ENCODE assay signal across 24 cellular contexts in the genomic region with DNA sequence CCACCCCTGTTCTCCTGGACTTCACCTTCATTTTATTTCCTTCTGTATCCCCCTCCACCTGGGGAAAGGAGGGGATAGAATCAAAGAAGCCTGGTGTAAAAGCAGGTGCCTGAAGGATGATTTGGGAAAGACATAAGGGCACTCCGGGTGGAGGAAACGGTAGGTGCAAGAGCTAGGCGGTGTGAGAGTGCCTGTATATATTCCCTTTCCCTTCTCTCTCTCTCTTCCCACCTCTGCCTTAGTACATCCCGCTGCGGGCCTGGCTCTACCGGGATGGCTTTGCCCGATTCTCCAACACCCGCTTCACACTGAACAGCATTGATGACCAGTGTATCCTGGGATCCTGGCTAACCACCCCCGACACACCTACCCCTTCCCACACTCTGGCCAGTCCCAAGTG. TPM values are rescaled to one million over a fixed set of nuclear protein-coding genes. Genes with fewer than 3 reads are reported as not detected.
DNase-seq lines count a peak whose midpoint lies in the region; ATAC-seq and TF ChIP-seq lines count a peak whose summit lies in the region.
"Had no signal": no experiment of that assay in that cellular context is flagged by ENCODE, and none has a peak within 500 bp of the region (broad histone marks: within the 10 kb centered on the region; RNA-seq: fewer than 3 reads in every experiment).

No MANE protein-coding gene starts in this region.

- H3K27me3 Mint-ChIP-seq in GM23338 (ENCODE audit: insufficient read depth, low read depth, poor library complexity): peaks cover 17% of the 10 kb centered on the region

- no peaks in the 10 kb centered on the region for H3K9me2 ChIP-seq in GM23338 (ENCODE audit: insufficient read depth)
- H3K9me2 ChIP-seq: SK-N-SH had no signal

- no peaks in the 10 kb centered on the region for H4K20me1 ChIP-seq in GM23338 (replicated peaks; ENCODE audit: insufficient read depth)

- H3K4me3 Mint-ChIP-seq in GM23338: no peak overlapping the region
- H3K4me3 Mint-ChIP-seq: CD8-positive, alpha-beta T cell had no signal

- TF ChIP-seq CTCF in GM23338 (conservative IDR thresholded peaks at IDR 0.05; ENCODE audit: low read depth in 2 of 2): no peak
- no peak for TF ChIP-seq CTCF in RWPE2 (IDR thresholded peaks at IDR 0.05; ENCODE audit: poor library complexity, severe bottlenecking)
- TF ChIP-seq CTCF in parathyroid adenoma (IDR thresholded peaks at IDR 0.05): no peak

- no peaks in the 10 kb centered on the region for H3K79me2 ChIP-seq in GM23338 (replicated peaks; ENCODE audit: insufficient read depth)
- H3K79me2 ChIP-seq in parathyroid adenoma: no peaks in the 10 kb centered on the region

- H3F3A ChIP-seq in GM23338 (replicated peaks; ENCODE audit: low read depth): no peaks in the 10 kb centered on the region

- H3K27ac ChIP-seq in GM23338 (ENCODE audit: low read depth) (no peak overlapping the region), RWPE2 (ENCODE audit: poor library complexity, severe bottlenecking) (no peak overlapping the region), parathyroid adenoma (peak overlapping the region; percentile 60)
- H3K27ac ChIP-seq: GM23248, RWPE1 had no signal

- H3K4me3 ChIP-seq in GM23338 (no peak overlapping the region), RWPE2 (ENCODE audit: severe bottlenecking) (no peak overlapping the region), parathyroid adenoma (ENCODE audit: low read depth, low read length) (no peak overlapping the region)
- H3K4me3 ChIP-seq: GM23248, MG63 had no signal

- peaks cover 7% of the 10 kb centered on the region; the same call in 2 of the 3 replicates for H3K4me1 Mint-ChIP-seq in GM23338

- H3K9me3 Mint-ChIP-seq in GM23338: peaks cover 56% of the 10 kb centered on the region
- H3K9me3 Mint-ChIP-seq: CD8-positive, alpha-beta T cell had no signal

- H3K27ac Mint-ChIP-seq in GM23338: no peak overlapping the region
- H3K27ac Mint-ChIP-seq: CD8-positive, alpha-beta T cell had no signal

- no peak overlapping the region for H3K4me2 ChIP-seq in GM23338
- H3K4me2 ChIP-seq in parathyroid adenoma (ENCODE audit: low read length): no peak overlapping the region
- H3K4me2 ChIP-seq: SK-N-SH had no signal

- H3K9me3 ChIP-seq in RWPE2 (ENCODE audit: severe bottlenecking): no peaks in the 10 kb centered on the region
- no peaks in the 10 kb centered on the region for H3K9me3 ChIP-seq in parathyroid adenoma (ENCODE audit: control insufficient read depth, low read length)
- H3K9me3 ChIP-seq: Caco-2, MG63, SK-N-SH had no signal

- H3K36me3 ChIP-seq in GM23338 (ENCODE audit: insufficient read depth) (no peaks in the 10 kb centered on the region), RWPE2 (ENCODE audit: low read depth) (no peaks in the 10 kb centered on the region), parathyroid adenoma (ENCODE audit: control insufficient read depth, insufficient read depth, low read length) (no peaks in the 10 kb centered on the region)
- H3K36me3 ChIP-seq: MG63 had no signal

- H2AFZ ChIP-seq in GM23338: peak overlapping the region; percentile 83; the same call in 1 of the 2 replicates
- H2AFZ ChIP-seq in parathyroid adenoma: peak overlapping the region; percentile 51
- H2AFZ ChIP-seq: GM23248 had no signal

- ATAC-seq in GM23338 (peak; percentile 77), RWPE2 (ENCODE audit: low read depth) (peak; percentile 38)
- ATAC-seq: CD8-positive, alpha-beta T cell had no signal

- peak; percentile 40 for DNase-seq in GM23338 (ENCODE audit: low spot score)
- peak; percentile 66 for DNase-seq in RWPE2 (ENCODE audit: low spot score)
- DNase-seq in occipital lobe (lab: John Stamatoyannopoulos, UW): no peak
- DNase-seq in NCI-H748 treated with DMSO at 0.1 percent for 48 hours (lab: John Stamatoyannopoulos, UW): no peak
- DNase-seq: C1 segment of cervical spinal cord; Caco-2; CD8-positive, alpha-beta T cell; GM23248; HCEC 1CT; IMR-90; KG1; MG63; NCI-H1048; NCI-H1417; NCI-H1694; NCI-H2029 treated with DMSO at 0.1 percent for 48 hours; NCI-H2227 treated with DMSO at 0.1 percent for 48 hours; NCI-H526 treated with DMSO at 0.1 percent for 48 hours; SK-N-SH; SW 1271 had no signal

- no peaks in the 10 kb centered on the region for H3K4me1 ChIP-seq in GM23338 (ENCODE audit: insufficient read depth)
- no peaks in the 10 kb centered on the region for H3K4me1 ChIP-seq in RWPE2 (ENCODE audit: insufficient read depth, poor library complexity, severe bottlenecking)
- peaks cover 15% of the 10 kb centered on the region for H3K4me1 ChIP-seq in parathyroid adenoma
- H3K4me1 ChIP-seq: Caco-2 had no signal

- no peak overlapping the region for H3K9ac ChIP-seq in parathyroid adenoma
- H3K9ac ChIP-seq: GM23248, SK-N-SH had no signal

- H3K36me3 Mint-ChIP-seq in GM23338 (ENCODE audit: low read depth): no peaks in the 10 kb centered on the region
- H3K36me3 Mint-ChIP-seq: CD8-positive, alpha-beta T cell had no signal

- H3K27me3 ChIP-seq in GM23338 (ENCODE audit: insufficient read depth) (no peaks in the 10 kb centered on the region), RWPE2 (ENCODE audit: insufficient read depth, poor library complexity, severe bottlenecking) (peaks cover 5% of the 10 kb centered on the region), parathyroid adenoma (ENCODE audit: control insufficient read depth, insufficient read depth, low read length) (no peaks in the 10 kb centered on the region)
- H3K27me3 ChIP-seq: MG63 had no signal

TF ChIP-seq in GM23338, 12 proteins besides CTCF, POLR2A, EP300 and RAD21 (continues in another document):
- TF ChIP-seq, protein P1, sequence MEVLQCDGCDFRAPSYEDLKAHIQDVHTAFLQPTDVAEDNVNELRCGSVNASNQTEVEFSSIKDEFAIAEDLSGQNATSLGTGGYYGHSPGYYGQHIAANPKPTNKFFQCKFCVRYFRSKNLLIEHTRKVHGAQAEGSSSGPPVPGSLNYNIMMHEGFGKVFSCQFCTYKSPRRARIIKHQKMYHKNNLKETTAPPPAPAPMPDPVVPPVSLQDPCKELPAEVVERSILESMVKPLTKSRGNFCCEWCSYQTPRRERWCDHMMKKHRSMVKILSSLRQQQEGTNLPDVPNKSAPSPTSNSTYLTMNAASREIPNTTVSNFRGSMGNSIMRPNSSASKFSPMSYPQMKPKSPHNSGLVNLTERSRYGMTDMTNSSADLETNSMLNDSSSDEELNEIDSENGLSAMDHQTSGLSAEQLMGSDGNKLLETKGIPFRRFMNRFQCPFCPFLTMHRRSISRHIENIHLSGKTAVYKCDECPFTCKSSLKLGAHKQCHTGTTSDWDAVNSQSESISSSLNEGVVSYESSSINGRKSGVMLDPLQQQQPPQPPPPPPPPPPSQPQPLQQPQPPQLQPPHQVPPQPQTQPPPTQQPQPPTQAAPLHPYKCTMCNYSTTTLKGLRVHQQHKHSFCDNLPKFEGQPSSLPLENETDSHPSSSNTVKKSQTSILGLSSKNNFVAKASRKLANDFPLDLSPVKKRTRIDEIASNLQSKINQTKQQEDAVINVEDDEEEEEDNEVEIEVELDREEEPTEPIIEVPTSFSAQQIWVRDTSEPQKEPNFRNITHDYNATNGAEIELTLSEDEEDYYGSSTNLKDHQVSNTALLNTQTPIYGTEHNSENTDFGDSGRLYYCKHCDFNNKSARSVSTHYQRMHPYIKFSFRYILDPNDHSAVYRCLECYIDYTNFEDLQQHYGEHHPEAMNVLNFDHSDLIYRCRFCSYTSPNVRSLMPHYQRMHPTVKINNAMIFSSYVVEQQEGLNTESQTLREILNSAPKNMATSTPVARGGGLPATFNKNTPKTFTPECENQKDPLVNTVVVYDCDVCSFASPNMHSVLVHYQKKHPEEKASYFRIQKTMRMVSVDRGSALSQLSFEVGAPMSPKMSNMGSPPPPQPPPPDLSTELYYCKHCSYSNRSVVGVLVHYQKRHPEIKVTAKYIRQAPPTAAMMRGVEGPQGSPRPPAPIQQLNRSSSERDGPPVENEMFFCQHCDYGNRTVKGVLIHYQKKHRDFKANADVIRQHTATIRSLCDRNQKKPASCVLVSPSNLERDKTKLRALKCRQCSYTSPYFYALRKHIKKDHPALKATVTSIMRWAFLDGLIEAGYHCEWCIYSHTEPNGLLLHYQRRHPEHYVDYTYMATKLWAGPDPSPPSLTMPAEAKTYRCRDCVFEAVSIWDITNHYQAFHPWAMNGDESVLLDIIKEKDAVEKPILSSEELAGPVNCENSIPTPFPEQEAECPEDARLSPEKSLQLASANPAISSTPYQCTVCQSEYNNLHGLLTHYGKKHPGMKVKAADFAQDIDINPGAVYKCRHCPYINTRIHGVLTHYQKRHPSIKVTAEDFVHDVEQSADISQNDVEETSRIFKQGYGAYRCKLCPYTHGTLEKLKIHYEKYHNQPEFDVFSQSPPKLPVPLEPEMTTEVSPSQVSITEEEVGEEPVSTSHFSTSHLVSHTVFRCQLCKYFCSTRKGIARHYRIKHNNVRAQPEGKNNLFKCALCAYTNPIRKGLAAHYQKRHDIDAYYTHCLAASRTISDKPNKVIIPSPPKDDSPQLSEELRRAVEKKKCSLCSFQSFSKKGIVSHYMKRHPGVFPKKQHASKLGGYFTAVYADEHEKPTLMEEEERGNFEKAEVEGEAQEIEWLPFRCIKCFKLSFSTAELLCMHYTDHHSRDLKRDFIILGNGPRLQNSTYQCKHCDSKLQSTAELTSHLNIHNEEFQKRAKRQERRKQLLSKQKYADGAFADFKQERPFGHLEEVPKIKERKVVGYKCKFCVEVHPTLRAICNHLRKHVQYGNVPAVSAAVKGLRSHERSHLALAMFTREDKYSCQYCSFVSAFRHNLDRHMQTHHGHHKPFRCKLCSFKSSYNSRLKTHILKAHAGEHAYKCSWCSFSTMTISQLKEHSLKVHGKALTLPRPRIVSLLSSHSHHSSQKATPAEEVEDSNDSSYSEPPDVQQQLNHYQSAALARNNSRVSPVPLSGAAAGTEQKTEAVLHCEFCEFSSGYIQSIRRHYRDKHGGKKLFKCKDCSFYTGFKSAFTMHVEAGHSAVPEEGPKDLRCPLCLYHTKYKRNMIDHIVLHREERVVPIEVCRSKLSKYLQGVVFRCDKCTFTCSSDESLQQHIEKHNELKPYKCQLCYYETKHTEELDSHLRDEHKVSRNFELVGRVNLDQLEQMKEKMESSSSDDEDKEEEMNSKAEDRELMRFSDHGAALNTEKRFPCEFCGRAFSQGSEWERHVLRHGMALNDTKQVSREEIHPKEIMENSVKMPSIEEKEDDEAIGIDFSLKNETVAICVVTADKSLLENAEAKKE (CRISPR knock-in tag; IDR thresholded peaks at IDR 0.05): no peak

RNA-seq across cellular contexts. Expression of a gene that starts 26.2 kb away (rescaled TPM):
- total RNA-seq in GM23338 (2014; rRNA removed; shearing (Covaris generic)): 10.5 and 14.8 TPM in 2 replicates
- 27.8 and 28.4 TPM in 2 replicates for polyA plus RNA-seq in GM23338 (2016; fragmentation: Nextera tagmentation; extraction: Ambion mirVana)
- total RNA-seq in occipital lobe: 4.1 TPM

RNA-seq across cellular contexts. Expression of a gene that starts 42.3 kb away (rescaled TPM):
- total RNA-seq in GM23338 (2014; rRNA removed; shearing (Covaris generic)): 3.0 and 3.9 TPM in 2 replicates
- polyA plus RNA-seq in GM23338 (2016; fragmentation: Nextera tagmentation; extraction: Ambion mirVana): 0.61 and 0.64 TPM in 2 replicates
- total RNA-seq in occipital lobe: 12.6 TPM
- total RNA-seq: A673; Caco-2; CD8-positive, alpha-beta T cell; GM23248; IMR-90; NCI-H460 had no signal
- polyA plus RNA-seq: GM23248, IMR-90 had no signal

RNA-seq across cellular contexts. Expression of a gene that starts 55.2 kb away (rescaled TPM):
- total RNA-seq in GM23338 (2014; rRNA removed; shearing (Covaris generic)): 0.39 TPM in 1 of 2 replicates, not detected in the other
- not detected in 2 replicates for polyA plus RNA-seq in GM23338 (2016; fragmentation: Nextera tagmentation; extraction: Ambion mirVana)
- 1.7 TPM for total RNA-seq in occipital lobe
- total RNA-seq: A673; Caco-2; CD8-positive, alpha-beta T cell; GM23248; IMR-90; NCI-H460 had no signal
- polyA plus RNA-seq: GM23248, IMR-90 had no signal

RNA-seq across cellular contexts. Expression of a gene that starts 55.3 kb away (rescaled TPM):
- 2.8 and 5.9 TPM in 2 replicates for total RNA-seq in GM23338 (2014; rRNA removed; shearing (Covaris generic))
- 0.61 and 0.99 TPM in 2 replicates for polyA plus RNA-seq in GM23338 (2016; fragmentation: Nextera tagmentation; extraction: Ambion mirVana)
- total RNA-seq in occipital lobe: 3.0 TPM
- total RNA-seq: A673; CD8-positive, alpha-beta T cell; GM23248; IMR-90; NCI-H460 had no signal
- polyA plus RNA-seq: GM23248, IMR-90 had no signal

Comparison
In these comparisons a context has a peak if more than half of its experiments do, and no peak if none do; other contexts are left out.
1. DNase-seq: peak in GM23338 (single experiment) and RWPE2 (single experiment); none in occipital lobe (single experiment) and NCI-H748 treated with DMSO at 0.1 percent for 48 hours (single experiment).